In the genomic region with DNA sequence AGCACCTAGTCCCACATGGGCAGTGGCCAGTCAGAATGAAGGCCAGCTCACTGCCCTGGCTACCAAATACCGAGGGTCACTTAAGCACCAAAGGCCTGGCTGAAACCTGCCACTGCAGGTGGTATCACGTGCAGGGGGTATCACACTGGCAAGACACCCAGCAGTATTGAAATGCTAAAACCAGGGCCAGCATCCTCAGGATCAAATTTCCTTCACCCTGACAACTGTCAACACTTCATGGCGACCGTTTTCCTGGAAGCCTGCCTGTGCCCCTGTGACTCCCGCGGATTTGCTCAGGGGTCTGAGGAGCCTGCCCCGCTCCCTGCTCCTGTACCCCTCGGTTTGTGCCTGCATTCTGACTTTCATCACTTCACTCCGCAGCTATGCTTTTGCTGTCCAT, we compare ENCODE assay signal across 28 cellular contexts.
DNase-seq lines count a peak whose midpoint lies in the region; ATAC-seq and TF ChIP-seq lines count a peak whose summit lies in the region.
"Had no signal": no experiment of that assay in that cellular context is flagged by ENCODE, and none has a peak within 500 bp of the region (broad histone marks: within the 10 kb centered on the region; RNA-seq: fewer than 3 reads in every experiment).

No MANE protein-coding gene starts in this region.

- H3K9ac ChIP-seq in neural progenitor cell = no peak overlapping the region

- H3K4me3 ChIP-seq in neural progenitor cell (no peak overlapping the region), hepatocyte (no peak overlapping the region)
- H3K4me3 ChIP-seq: body of pancreas, ovary, Peyer's patch, thyroid gland had no signal

- H3K27me3 ChIP-seq in neural progenitor cell (no peaks in the 10 kb centered on the region), hepatocyte (no peaks in the 10 kb centered on the region)
- H3K27me3 ChIP-seq: body of pancreas, foreskin keratinocyte, ovary, Peyer's patch, thyroid gland had no signal

- 48% methylated on average over 9 of the region's 9 CpGs for WGBS in hepatocyte (ENCODE audit: low lambda C conversion rate, missing lambda C conversion rate)

- H3K27ac Mint-ChIP-seq in brain = peak overlapping the region in 4 of 5 experiments; percentile 3 to 71 (median 29)
- H3K27ac Mint-ChIP-seq in neural progenitor cell = peak overlapping the region; percentile 32
- H3K27ac Mint-ChIP-seq: activated CD4-positive, alpha-beta T cell treated with anti-CD3 and anti-CD28 coated beads, Interleukin-2, amount 10 ng/mL, durations not matched to agents 24 days and 14 days; activated naive CD8-positive, alpha-beta T cell treated with anti-CD3 and anti-CD28 coated beads, Interleukin-2, amount 50 U/mL, for 24 hours; activated T-helper 2 cell treated with anti-CD3 and anti-CD28 coated beads, Interferon-gamma antibody, Interleukin-2, Interleukin-4, amounts not matched to agents 10 μg/mL and 5 μg/mL and 100 μg/mL, durations not matched to agents 14 hours and 24 hours and 36 hours; B cell had no signal

- TF ChIP-seq CTCF in brain (conservative IDR thresholded peaks at IDR 0.05) = no peak
- TF ChIP-seq CTCF in neural progenitor cell (IDR thresholded peaks at IDR 0.05) = no peak
- no peak for TF ChIP-seq CTCF in hepatocyte (IDR thresholded peaks at IDR 0.05; ENCODE audit: poor library complexity)

- peaks cover 29% of the 10 kb centered on the region for H3K4me1 ChIP-seq in neural progenitor cell
- peaks cover 17% of the 10 kb centered on the region for H3K4me1 ChIP-seq in hepatocyte (ENCODE audit: insufficient read depth)
- H3K4me1 ChIP-seq: body of pancreas, foreskin keratinocyte, Peyer's patch, thyroid gland had no signal

- peak; percentile 51 for DNase-seq in NCI-H510A treated with DMSO at 0.1 percent for 48 hours (lab: John Stamatoyannopoulos, UW)
- no peak for DNase-seq in NCI-H510A (lab: John Stamatoyannopoulos, UW)
- DNase-seq in NCI-H2029 treated with DMSO at 0.1 percent for 48 hours (lab: John Stamatoyannopoulos, UW) = peak; percentile 18
- DNase-seq in neural progenitor cell (ENCODE audit: low spot score) = peak; percentile 32
- no peak for DNase-seq in hepatocyte (ENCODE audit: low spot score)
- no peak for DNase-seq in activated gamma-delta T cell treated with Interleukin-2 at 50 U/mL for 16 hours
- DNase-seq: activated CD4-positive, alpha-beta T cell treated with anti-CD3 and anti-CD28 coated beads, Interleukin-2, amount 10 ng/mL, durations not matched to agents 24 days and 14 days; activated CD8-positive, alpha-beta memory T cell treated with anti-CD3 and anti-CD28 coated beads, Interleukin-2, amount 50 U/mL, for 48 hours; activated naive CD8-positive, alpha-beta T cell treated with anti-CD3 and anti-CD28 coated beads, Interleukin-2, amount 50 U/mL, for 24 hours; body of pancreas; Caco-2; effector CD8-positive, alpha-beta T cell; foreskin keratinocyte; Karpas-422; MV-4-11; NK-92 treated with Interleukin-12 subunit alpha and Interleukin-12 subunit beta, amount 100 ng/mL, for 24 hours; ovary; Peyer's patch; right cardiac atrium; stimulated activated CD4-positive, alpha-beta T cell treated with anti-CD3 and anti-CD28 coated beads, Interleukin-12 subunit alpha, Interleukin-12 subunit beta, amount 100 ng/mL, for 4 hours; stimulated activated CD4-positive, alpha-beta T cell treated with anti-CD3 and anti-CD28 coated beads, Interleukin-4, amount 100 ng/mL, for 4 hours; stimulated activated naive CD8-positive, alpha-beta T cell treated with anti-CD3 and anti-CD28 coated beads, Interleukin-15, Interleukin-2, amounts not matched to agents 100 U/mL and 50 U/mL, for 24 hours; T-helper 2 cell; thyroid gland had no signal

- H3K4me1 Mint-ChIP-seq in brain (peaks cover 45% of the 10 kb centered on the region), neural progenitor cell (peaks cover 48% of the 10 kb centered on the region)
- H3K4me1 Mint-ChIP-seq: activated CD4-positive, alpha-beta T cell treated with anti-CD3 and anti-CD28 coated beads, Interleukin-2, amount 10 ng/mL, durations not matched to agents 24 days and 14 days; activated naive CD8-positive, alpha-beta T cell treated with anti-CD3 and anti-CD28 coated beads, Interleukin-2, amount 50 U/mL, for 24 hours had no signal

- H3K27me3 Mint-ChIP-seq in brain (peaks cover 14% of the 10 kb centered on the region), neural progenitor cell (ENCODE audit: insufficient read depth, low read depth) (peaks cover 10% of the 10 kb centered on the region)

- H3K36me3 ChIP-seq in neural progenitor cell (no peaks in the 10 kb centered on the region), hepatocyte (replicated peaks; ENCODE audit: insufficient read depth, low read depth) (no peaks in the 10 kb centered on the region)
- H3K36me3 ChIP-seq: ovary, Peyer's patch, thyroid gland had no signal

- H2AFZ ChIP-seq in neural progenitor cell (replicated peaks) = peak overlapping the region; percentile 5
- no peak overlapping the region for H2AFZ ChIP-seq in hepatocyte

- no peaks in the 10 kb centered on the region for H3K9me2 ChIP-seq in hepatocyte (replicated peaks; ENCODE audit: insufficient read depth)

- H3K4me2 ChIP-seq in neural progenitor cell (no peak overlapping the region), hepatocyte (no peak overlapping the region)

- H3K79me2 ChIP-seq in neural progenitor cell (ENCODE audit: low read depth) (no peaks in the 10 kb centered on the region), hepatocyte (no peaks in the 10 kb centered on the region)

- H3K36me3 Mint-ChIP-seq in brain = no peaks in the 10 kb centered on the region
- peaks cover 3% of the 10 kb centered on the region for H3K36me3 Mint-ChIP-seq in neural progenitor cell

- H3K4me3 Mint-ChIP-seq in brain (no peak overlapping the region), neural progenitor cell (no peak overlapping the region)
- H3K4me3 Mint-ChIP-seq: activated CD4-positive, alpha-beta T cell treated with anti-CD3 and anti-CD28 coated beads, Interleukin-2, amount 10 ng/mL, durations not matched to agents 24 days and 14 days; activated naive CD8-positive, alpha-beta T cell treated with anti-CD3 and anti-CD28 coated beads, Interleukin-2, amount 50 U/mL, for 24 hours; B cell had no signal

- H3F3A ChIP-seq in neural progenitor cell (ENCODE audit: low read depth) = peaks cover 4% of the 10 kb centered on the region

- H3K9me3 ChIP-seq in neural progenitor cell (ENCODE audit: low read depth) (no peaks in the 10 kb centered on the region), hepatocyte (ENCODE audit: low read depth) (no peaks in the 10 kb centered on the region)
- H3K9me3 ChIP-seq: body of pancreas, Caco-2, ovary, Peyer's patch, thyroid gland had no signal

- H4K20me1 ChIP-seq in neural progenitor cell (ENCODE audit: low read depth) (no peaks in the 10 kb centered on the region), hepatocyte (ENCODE audit: insufficient read depth, poor library complexity, severe bottlenecking) (no peaks in the 10 kb centered on the region)

- H3K27ac ChIP-seq in neural progenitor cell = no peak overlapping the region
- H3K27ac ChIP-seq in hepatocyte = no peak overlapping the region
- H3K27ac ChIP-seq: body of pancreas, foreskin keratinocyte, ovary, Peyer's patch, thyroid gland had no signal

- ATAC-seq in HG02981 (IDR thresholded peaks at IDR 0.05; ENCODE audit: unreplicated experiment) = no peak
- ATAC-seq: activated naive CD8-positive, alpha-beta T cell treated with anti-CD3 and anti-CD28 coated beads, Interleukin-2, amount 50 U/mL, for 24 hours; body of pancreas; foreskin keratinocyte; right cardiac atrium; stimulated activated naive CD8-positive, alpha-beta T cell treated with anti-CD3 and anti-CD28 coated beads, Interleukin-15, Interleukin-2, amounts not matched to agents 100 U/mL and 50 U/mL, for 24 hours had no signal

- H3K9me3 Mint-ChIP-seq in brain = peaks cover 0 to 8% (median 2%) of the 10 kb centered on the region in 5 experiments
- H3K9me3 Mint-ChIP-seq in neural progenitor cell = peaks cover 2% of the 10 kb centered on the region
- H3K9me3 Mint-ChIP-seq: activated CD4-positive, alpha-beta T cell treated with anti-CD3 and anti-CD28 coated beads, Interleukin-2, amount 10 ng/mL, durations not matched to agents 24 days and 14 days; activated naive CD8-positive, alpha-beta T cell treated with anti-CD3 and anti-CD28 coated beads, Interleukin-2, amount 50 U/mL, for 24 hours; activated T-helper 2 cell treated with anti-CD3 and anti-CD28 coated beads, Interferon-gamma antibody, Interleukin-2, Interleukin-4, amounts not matched to agents 10 μg/mL and 5 μg/mL and 100 μg/mL, durations not matched to agents 14 hours and 24 hours and 36 hours had no signal

Comparison
In these comparisons a context has a peak if more than half of its experiments do, and no peak if none do; other contexts are left out.
1. DNase-seq: peak in NCI-H510A treated with DMSO at 0.1 percent for 48 hours (single experiment), NCI-H2029 treated with DMSO at 0.1 percent for 48 hours (single experiment) and neural progenitor cell (single experiment); none in NCI-H510A (single experiment), hepatocyte (single experiment) and activated gamma-delta T cell treated with Interleukin-2 at 50 U/mL for 16 hours (single experiment).